In the genomic region with DNA sequence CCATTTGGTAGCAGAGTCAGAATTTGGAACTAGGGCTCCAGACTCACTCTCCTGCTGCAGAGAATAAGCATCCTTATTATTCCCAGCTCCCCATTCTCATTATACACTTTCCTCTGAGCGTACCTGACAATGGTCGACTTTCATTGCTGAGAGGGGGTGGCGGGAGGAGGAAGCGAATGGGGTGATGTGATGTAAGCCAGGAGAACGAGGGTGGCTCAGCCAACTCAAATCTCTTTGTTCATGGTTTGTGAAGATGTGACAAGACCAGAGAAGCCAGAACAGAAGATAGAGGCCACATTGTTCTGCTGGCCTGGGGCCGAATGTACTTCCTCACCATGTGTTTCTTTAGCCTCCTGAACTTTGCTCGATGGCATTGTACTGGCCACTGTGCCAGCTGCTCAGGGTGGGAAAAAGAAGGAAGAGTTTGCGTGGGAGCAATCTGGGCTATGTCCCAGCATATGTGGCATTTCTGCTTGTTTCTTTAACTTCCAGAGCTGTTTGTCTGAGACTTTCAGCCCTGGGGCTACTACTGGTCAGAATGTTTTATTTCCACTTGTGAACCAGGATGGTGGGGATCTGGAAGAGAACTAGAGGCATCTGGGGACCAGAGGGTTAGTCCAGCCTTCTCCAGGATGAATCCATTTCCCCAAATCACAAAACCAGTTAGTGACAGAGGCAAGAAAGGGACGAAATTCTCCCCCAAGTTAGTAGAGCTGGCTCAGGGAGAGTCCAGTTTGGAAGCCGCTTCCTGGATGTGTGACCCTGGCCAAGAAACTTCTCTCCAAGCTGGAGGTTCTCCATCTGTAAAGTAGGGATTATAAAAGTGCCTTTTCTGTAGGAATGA, we compare ENCODE assay signal across 1 cellular context.
TF ChIP-seq lines count a peak whose summit lies in the region.

No MANE protein-coding gene starts in this region.

TF ChIP-seq in HepG2, 621 proteins besides CTCF, POLR2A, EP300 and RAD21 (continued from another document and continues in another):
- TF ChIP-seq, protein P1, sequence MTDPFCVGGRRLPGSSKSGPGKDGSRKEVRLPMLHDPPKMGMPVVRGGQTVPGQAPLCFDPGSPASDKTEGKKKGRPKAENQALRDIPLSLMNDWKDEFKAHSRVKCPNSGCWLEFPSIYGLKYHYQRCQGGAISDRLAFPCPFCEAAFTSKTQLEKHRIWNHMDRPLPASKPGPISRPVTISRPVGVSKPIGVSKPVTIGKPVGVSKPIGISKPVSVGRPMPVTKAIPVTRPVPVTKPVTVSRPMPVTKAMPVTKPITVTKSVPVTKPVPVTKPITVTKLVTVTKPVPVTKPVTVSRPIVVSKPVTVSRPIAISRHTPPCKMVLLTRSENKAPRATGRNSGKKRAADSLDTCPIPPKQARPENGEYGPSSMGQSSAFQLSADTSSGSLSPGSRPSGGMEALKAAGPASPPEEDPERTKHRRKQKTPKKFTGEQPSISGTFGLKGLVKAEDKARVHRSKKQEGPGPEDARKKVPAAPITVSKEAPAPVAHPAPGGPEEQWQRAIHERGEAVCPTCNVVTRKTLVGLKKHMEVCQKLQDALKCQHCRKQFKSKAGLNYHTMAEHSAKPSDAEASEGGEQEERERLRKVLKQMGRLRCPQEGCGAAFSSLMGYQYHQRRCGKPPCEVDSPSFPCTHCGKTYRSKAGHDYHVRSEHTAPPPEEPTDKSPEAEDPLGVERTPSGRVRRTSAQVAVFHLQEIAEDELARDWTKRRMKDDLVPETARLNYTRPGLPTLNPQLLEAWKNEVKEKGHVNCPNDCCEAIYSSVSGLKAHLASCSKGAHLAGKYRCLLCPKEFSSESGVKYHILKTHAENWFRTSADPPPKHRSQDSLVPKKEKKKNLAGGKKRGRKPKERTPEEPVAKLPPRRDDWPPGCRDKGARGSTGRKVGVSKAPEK (CRISPR knock-in tag; IDR thresholded peaks at IDR 0.05; ENCODE audit: borderline replicate concordance) = no peak
- TF ChIP-seq KDM6A (CRISPR knock-in tag; IDR thresholded peaks at IDR 0.05; ENCODE audit: low read depth) (peak; percentile 34; the same call in 1 of the 2 replicates), ATAD3A (CRISPR knock-in tag; IDR thresholded peaks at IDR 0.05) (no peak), PCBP1 (IDR thresholded peaks at IDR 0.05; ENCODE audit: borderline replicate concordance, low read depth, low read length) (no peak), FOXK2 (IDR thresholded peaks at IDR 0.05) (no peak), XBP1 (CRISPR knock-in tag; IDR thresholded peaks at IDR 0.05) (no peak), JUN (CRISPR knock-in tag; IDR thresholded peaks at IDR 0.05) (no peak), ZNF124 (CRISPR knock-in tag; IDR thresholded peaks at IDR 0.05) (peak; percentile 88), ZNF563 (CRISPR knock-in tag; IDR thresholded peaks at IDR 0.05) (no peak), ZNF317 (CRISPR knock-in tag; IDR thresholded peaks at IDR 0.05) (peak; percentile 65; the same call in 1 of the 2 replicates), NFE2 (CRISPR knock-in tag; IDR thresholded peaks at IDR 0.05) (no peak), ZNF501 (CRISPR knock-in tag; IDR thresholded peaks at IDR 0.05) (peak; percentile 81; the same call in 1 of the 2 replicates), RARA (CRISPR knock-in tag; IDR thresholded peaks at IDR 0.05) (peak; percentile 87), IKZF1 (IDR thresholded peaks at IDR 0.05) (no peak), SIN3A (IDR thresholded peaks at IDR 0.05; ENCODE audit: borderline replicate concordance, low read depth, low read length) (no peak), ZBTB8A (CRISPR knock-in tag; IDR thresholded peaks at IDR 0.05; ENCODE audit: borderline replicate concordance, low read depth) (no peak), DMAP1 (CRISPR knock-in tag; IDR thresholded peaks at IDR 0.05) (peak; percentile 92), ZNF33A (CRISPR knock-in tag; IDR thresholded peaks at IDR 0.05; ENCODE audit: borderline replicate concordance) (no peak), ONECUT2 (CRISPR knock-in tag; IDR thresholded peaks at IDR 0.05) (0 out of 2 replicates have a peak, but pooled peaks have one; percentile 33), ZNF101 (CRISPR knock-in tag; IDR thresholded peaks at IDR 0.05; ENCODE audit: borderline replicate concordance, low read depth) (no peak), ZNF772 (CRISPR knock-in tag; IDR thresholded peaks at IDR 0.05) (peak; percentile 82), ZNF431 (CRISPR knock-in tag; IDR thresholded peaks at IDR 0.05; ENCODE audit: borderline replicate concordance, low read depth) (peak; percentile 20; the same call in 1 of the 2 replicates), ZNF546 (CRISPR knock-in tag; conservative IDR thresholded peaks at IDR 0.05) (no peak)
- TF ChIP-seq, protein P2, sequence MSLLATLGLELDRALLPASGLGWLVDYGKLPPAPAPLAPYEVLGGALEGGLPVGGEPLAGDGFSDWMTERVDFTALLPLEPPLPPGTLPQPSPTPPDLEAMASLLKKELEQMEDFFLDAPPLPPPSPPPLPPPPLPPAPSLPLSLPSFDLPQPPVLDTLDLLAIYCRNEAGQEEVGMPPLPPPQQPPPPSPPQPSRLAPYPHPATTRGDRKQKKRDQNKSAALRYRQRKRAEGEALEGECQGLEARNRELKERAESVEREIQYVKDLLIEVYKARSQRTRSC (CRISPR knock-in tag; IDR thresholded peaks at IDR 0.05; ENCODE audit: low read depth) = no peak
- TF ChIP-seq, protein P3, sequence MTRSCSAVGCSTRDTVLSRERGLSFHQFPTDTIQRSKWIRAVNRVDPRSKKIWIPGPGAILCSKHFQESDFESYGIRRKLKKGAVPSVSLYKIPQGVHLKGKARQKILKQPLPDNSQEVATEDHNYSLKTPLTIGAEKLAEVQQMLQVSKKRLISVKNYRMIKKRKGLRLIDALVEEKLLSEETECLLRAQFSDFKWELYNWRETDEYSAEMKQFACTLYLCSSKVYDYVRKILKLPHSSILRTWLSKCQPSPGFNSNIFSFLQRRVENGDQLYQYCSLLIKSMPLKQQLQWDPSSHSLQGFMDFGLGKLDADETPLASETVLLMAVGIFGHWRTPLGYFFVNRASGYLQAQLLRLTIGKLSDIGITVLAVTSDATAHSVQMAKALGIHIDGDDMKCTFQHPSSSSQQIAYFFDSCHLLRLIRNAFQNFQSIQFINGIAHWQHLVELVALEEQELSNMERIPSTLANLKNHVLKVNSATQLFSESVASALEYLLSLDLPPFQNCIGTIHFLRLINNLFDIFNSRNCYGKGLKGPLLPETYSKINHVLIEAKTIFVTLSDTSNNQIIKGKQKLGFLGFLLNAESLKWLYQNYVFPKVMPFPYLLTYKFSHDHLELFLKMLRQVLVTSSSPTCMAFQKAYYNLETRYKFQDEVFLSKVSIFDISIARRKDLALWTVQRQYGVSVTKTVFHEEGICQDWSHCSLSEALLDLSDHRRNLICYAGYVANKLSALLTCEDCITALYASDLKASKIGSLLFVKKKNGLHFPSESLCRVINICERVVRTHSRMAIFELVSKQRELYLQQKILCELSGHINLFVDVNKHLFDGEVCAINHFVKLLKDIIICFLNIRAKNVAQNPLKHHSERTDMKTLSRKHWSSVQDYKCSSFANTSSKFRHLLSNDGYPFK (CRISPR knock-in tag; IDR thresholded peaks at IDR 0.05; ENCODE audit: borderline replicate concordance) = 0 out of 2 replicates have a peak, but pooled peaks have one; percentile 25
- TF ChIP-seq, protein P4, sequence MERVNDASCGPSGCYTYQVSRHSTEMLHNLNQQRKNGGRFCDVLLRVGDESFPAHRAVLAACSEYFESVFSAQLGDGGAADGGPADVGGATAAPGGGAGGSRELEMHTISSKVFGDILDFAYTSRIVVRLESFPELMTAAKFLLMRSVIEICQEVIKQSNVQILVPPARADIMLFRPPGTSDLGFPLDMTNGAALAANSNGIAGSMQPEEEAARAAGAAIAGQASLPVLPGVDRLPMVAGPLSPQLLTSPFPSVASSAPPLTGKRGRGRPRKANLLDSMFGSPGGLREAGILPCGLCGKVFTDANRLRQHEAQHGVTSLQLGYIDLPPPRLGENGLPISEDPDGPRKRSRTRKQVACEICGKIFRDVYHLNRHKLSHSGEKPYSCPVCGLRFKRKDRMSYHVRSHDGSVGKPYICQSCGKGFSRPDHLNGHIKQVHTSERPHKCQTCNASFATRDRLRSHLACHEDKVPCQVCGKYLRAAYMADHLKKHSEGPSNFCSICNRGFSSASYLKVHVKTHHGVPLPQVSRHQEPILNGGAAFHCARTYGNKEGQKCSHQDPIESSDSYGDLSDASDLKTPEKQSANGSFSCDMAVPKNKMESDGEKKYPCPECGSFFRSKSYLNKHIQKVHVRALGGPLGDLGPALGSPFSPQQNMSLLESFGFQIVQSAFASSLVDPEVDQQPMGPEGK (CRISPR knock-in tag; IDR thresholded peaks at IDR 0.05) = peak; percentile 84
- TF ChIP-seq, protein P5, sequence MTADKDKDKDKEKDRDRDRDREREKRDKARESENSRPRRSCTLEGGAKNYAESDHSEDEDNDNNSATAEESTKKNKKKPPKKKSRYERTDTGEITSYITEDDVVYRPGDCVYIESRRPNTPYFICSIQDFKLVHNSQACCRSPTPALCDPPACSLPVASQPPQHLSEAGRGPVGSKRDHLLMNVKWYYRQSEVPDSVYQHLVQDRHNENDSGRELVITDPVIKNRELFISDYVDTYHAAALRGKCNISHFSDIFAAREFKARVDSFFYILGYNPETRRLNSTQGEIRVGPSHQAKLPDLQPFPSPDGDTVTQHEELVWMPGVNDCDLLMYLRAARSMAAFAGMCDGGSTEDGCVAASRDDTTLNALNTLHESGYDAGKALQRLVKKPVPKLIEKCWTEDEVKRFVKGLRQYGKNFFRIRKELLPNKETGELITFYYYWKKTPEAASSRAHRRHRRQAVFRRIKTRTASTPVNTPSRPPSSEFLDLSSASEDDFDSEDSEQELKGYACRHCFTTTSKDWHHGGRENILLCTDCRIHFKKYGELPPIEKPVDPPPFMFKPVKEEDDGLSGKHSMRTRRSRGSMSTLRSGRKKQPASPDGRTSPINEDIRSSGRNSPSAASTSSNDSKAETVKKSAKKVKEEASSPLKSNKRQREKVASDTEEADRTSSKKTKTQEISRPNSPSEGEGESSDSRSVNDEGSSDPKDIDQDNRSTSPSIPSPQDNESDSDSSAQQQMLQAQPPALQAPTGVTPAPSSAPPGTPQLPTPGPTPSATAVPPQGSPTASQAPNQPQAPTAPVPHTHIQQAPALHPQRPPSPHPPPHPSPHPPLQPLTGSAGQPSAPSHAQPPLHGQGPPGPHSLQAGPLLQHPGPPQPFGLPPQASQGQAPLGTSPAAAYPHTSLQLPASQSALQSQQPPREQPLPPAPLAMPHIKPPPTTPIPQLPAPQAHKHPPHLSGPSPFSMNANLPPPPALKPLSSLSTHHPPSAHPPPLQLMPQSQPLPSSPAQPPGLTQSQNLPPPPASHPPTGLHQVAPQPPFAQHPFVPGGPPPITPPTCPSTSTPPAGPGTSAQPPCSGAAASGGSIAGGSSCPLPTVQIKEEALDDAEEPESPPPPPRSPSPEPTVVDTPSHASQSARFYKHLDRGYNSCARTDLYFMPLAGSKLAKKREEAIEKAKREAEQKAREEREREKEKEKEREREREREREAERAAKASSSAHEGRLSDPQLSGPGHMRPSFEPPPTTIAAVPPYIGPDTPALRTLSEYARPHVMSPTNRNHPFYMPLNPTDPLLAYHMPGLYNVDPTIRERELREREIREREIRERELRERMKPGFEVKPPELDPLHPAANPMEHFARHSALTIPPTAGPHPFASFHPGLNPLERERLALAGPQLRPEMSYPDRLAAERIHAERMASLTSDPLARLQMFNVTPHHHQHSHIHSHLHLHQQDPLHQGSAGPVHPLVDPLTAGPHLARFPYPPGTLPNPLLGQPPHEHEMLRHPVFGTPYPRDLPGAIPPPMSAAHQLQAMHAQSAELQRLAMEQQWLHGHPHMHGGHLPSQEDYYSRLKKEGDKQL (CRISPR knock-in tag; IDR thresholded peaks at IDR 0.05; ENCODE audit: low read depth) = peak; percentile 76; the same call in 1 of the 2 replicates
- TF ChIP-seq, protein P6, sequence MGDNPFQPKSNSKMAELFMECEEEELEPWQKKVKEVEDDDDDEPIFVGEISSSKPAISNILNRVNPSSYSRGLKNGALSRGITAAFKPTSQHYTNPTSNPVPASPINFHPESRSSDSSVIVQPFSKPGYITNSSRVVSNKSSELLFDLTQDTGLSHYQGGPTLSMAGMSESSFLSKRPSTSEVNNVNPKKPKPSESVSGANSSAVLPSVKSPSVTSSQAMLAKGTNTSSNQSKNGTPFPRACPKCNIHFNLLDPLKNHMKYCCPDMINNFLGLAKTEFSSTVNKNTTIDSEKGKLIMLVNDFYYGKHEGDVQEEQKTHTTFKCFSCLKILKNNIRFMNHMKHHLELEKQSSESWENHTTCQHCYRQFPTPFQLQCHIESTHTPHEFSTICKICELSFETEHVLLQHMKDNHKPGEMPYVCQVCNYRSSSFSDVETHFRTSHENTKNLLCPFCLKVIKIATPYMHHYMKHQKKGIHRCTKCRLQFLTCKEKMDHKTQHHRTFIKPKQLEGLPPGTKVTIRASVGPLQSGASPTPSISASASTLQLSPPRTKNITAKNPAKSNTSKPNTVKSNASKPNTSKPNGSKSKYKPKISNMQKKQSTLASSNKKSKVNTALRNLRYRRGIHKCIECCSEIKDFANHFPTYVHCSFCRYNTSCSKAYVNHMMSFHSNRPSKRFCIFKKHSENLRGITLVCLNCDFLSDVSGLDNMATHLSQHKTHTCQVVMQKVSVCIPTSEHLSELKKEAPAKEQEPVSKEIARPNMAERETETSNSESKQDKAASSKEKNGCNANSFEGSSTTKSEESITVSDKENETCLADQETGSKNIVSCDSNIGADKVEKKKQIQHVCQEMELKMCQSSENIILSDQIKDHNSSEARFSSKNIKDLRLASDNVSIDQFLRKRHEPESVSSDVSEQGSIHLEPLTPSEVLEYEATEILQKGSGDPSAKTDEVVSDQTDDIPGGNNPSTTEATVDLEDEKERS (CRISPR knock-in tag; IDR thresholded peaks at IDR 0.05) = peak; percentile 82; the same call in 1 of the 2 replicates
- TF ChIP-seq, protein P7, sequence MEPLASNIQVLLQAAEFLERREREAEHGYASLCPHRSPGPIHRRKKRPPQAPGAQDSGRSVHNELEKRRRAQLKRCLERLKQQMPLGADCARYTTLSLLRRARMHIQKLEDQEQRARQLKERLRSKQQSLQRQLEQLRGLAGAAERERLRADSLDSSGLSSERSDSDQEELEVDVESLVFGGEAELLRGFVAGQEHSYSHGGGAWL (CRISPR knock-in tag; IDR thresholded peaks at IDR 0.05) = peak; percentile 50; the same call in 1 of the 2 replicates
- TF ChIP-seq, protein P8, sequence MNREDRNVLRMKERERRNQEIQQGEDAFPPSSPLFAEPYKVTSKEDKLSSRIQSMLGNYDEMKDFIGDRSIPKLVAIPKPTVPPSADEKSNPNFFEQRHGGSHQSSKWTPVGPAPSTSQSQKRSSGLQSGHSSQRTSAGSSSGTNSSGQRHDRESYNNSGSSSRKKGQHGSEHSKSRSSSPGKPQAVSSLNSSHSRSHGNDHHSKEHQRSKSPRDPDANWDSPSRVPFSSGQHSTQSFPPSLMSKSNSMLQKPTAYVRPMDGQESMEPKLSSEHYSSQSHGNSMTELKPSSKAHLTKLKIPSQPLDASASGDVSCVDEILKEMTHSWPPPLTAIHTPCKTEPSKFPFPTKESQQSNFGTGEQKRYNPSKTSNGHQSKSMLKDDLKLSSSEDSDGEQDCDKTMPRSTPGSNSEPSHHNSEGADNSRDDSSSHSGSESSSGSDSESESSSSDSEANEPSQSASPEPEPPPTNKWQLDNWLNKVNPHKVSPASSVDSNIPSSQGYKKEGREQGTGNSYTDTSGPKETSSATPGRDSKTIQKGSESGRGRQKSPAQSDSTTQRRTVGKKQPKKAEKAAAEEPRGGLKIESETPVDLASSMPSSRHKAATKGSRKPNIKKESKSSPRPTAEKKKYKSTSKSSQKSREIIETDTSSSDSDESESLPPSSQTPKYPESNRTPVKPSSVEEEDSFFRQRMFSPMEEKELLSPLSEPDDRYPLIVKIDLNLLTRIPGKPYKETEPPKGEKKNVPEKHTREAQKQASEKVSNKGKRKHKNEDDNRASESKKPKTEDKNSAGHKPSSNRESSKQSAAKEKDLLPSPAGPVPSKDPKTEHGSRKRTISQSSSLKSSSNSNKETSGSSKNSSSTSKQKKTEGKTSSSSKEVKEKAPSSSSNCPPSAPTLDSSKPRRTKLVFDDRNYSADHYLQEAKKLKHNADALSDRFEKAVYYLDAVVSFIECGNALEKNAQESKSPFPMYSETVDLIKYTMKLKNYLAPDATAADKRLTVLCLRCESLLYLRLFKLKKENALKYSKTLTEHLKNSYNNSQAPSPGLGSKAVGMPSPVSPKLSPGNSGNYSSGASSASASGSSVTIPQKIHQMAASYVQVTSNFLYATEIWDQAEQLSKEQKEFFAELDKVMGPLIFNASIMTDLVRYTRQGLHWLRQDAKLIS (CRISPR knock-in tag; IDR thresholded peaks at IDR 0.05) = peak; percentile 69; the same call in 1 of the 2 replicates
